ENCODE assay signal across 8 cellular contexts in genomic region chr15:36883705-36884355, GRCh38.
A peak's percentile ranks its signal among the peaks of the same experiment; 100 is the strongest.
DNase-seq lines count a peak whose midpoint lies in the region; ATAC-seq, FAIRE-seq and TF ChIP-seq lines count a peak whose summit lies in the region.

No MANE protein-coding gene starts in this region.

- no peak overlapping the region for H3K56ac ChIP-seq in H1 (replicated peaks; ENCODE audit: insufficient read length, low read depth, low read length)

- peaks cover 2% of the 10 kb centered on the region for H3K4me1 Mint-ChIP-seq in CD14-positive monocyte
- H3K4me1 Mint-ChIP-seq in activated CD4-positive, alpha-beta T cell treated with anti-CD3 and anti-CD28 coated beads, Interleukin-2, amount 10 ng/mL, durations not matched to agents 24 days and 14 days = peaks cover 2% of the 10 kb centered on the region

- no peak overlapping the region for H4K8ac ChIP-seq in H1 (ENCODE audit: extremely low read depth, insufficient read depth, low read length)

- FAIRE-seq in H1 (lab: Jason Lieb, UNC) = peak; percentile 76

- TF ChIP-seq POLR2A in H1 (IDR thresholded peaks at IDR 0.05; ENCODE audit: control extremely low read depth in 1 of 2, low read depth in 2 of 2, low read length in 2 of 2) = no peak

- no peak overlapping the region for H4K91ac ChIP-seq in H1 (replicated peaks; ENCODE audit: insufficient read length, low read length)

- H4K5ac ChIP-seq in H1 (ENCODE audit: insufficient read length, low read depth, low read length) = no peak overlapping the region

- H3K36me3 Mint-ChIP-seq in CD14-positive monocyte = peaks cover 0 to 7% of the 10 kb centered on the region in 2 donors
- H3K36me3 Mint-ChIP-seq in activated CD4-positive, alpha-beta T cell treated with anti-CD3 and anti-CD28 coated beads, Interleukin-2, amount 10 ng/mL, durations not matched to agents 24 days and 14 days (ENCODE audit: low read depth) = no peaks in the 10 kb centered on the region

- H3K79me1 ChIP-seq in H1 (ENCODE audit: low read depth, low read length) = no peaks in the 10 kb centered on the region

- no peak overlapping the region for H2AK5ac ChIP-seq in H1 (ENCODE audit: low read depth, low read length)

- peak; percentile 96 to 97 for TF ChIP-seq RAD21 in H1 (IDR thresholded peaks at IDR 0.05 in 1 of 2, conservative IDR thresholded peaks at IDR 0.05 in 1 of 2; ENCODE audit: low read depth in 2 of 2, low read length in 2 of 2)

- peaks cover 0 to 6% of the 10 kb centered on the region in 2 experiments for H4K20me1 ChIP-seq in H1 (replicated peaks in 1 of 2; ENCODE audit: control insufficient read depth in 1 of 2, insufficient read depth in 2 of 2, low read length in 2 of 2)

- TF ChIP-seq EP300 in H1 (IDR thresholded peaks at IDR 0.05; ENCODE audit: borderline replicate concordance in 1 of 2, low read depth in 2 of 2, low read length in 2 of 2) = no peak

- no peak overlapping the region for H2BK20ac ChIP-seq in H1 (ENCODE audit: low read length)

- H2BK5ac ChIP-seq in H1 (ENCODE audit: low read depth, low read length) = no peak overlapping the region

- intact Hi-C loops in CD14-positive monocyte (cut with micrococcal nuclease) = no loop called here
- intact Hi-C loops in activated CD4-positive, alpha-beta T cell treated with anti-CD3 and anti-CD28 coated beads, Interleukin-2, amount 10 ng/mL, durations not matched to agents 24 days and 14 days (cut with micrococcal nuclease) = loop anchor here (2.0 to 10.0 kb wide), 2 partner anchors 217 to 1001 kb away; partner anchors contain the start of gene MEIS2

- H3K79me2 ChIP-seq in H1 (ENCODE audit: control insufficient read depth in 1 of 2, insufficient read depth in 2 of 2, low read length in 2 of 2) = no peaks in the 10 kb centered on the region

- H3K27ac ChIP-seq in H1 (ENCODE audit: low read depth, low read length) = no peak overlapping the region

- H3K27ac Mint-ChIP-seq in CD14-positive monocyte = no peak overlapping the region
- H3K27ac Mint-ChIP-seq in activated CD4-positive, alpha-beta T cell treated with anti-CD3 and anti-CD28 coated beads, Interleukin-2, amount 10 ng/mL, durations not matched to agents 24 days and 14 days = no peak overlapping the region

- no peak for DNase-seq in CD14-positive monocyte (ENCODE audit: low spot score)
- DNase-seq in HK-2 (ENCODE audit: unreplicated experiment) = peak; percentile 65
- DNase-seq in NCI-H526 (lab: John Stamatoyannopoulos, UW) = peak; percentile 81 to 97
- DNase-seq in activated CD4-positive, alpha-beta T cell treated with anti-CD3 and anti-CD28 coated beads, Interleukin-2, amount 10 ng/mL, durations not matched to agents 24 days and 14 days = peak; percentile 89
- peak in 1 of 2 experiments; percentile 93 for DNase-seq in H1 (ENCODE audit: low read depth in 1 of 2, low spot score in 2 of 2)
- DNase-seq in medulla oblongata (ENCODE audit: extremely low spot score) = peak; percentile 96
- peak; percentile 14 for DNase-seq in stimulated activated CD8-positive, alpha-beta memory T cell treated with anti-CD3 and anti-CD28 coated beads, Interleukin-15, amount 100 ng/mL, for 1 hour (ENCODE audit: low read depth)

- peak overlapping the region; percentile 20 to 54 for H3K4me2 ChIP-seq in H1 (ENCODE audit: insufficient read depth in 1 of 2, low read depth in 2 of 2, low read length in 2 of 2)

- H3K9me3 Mint-ChIP-seq in CD14-positive monocyte = peaks cover 0 to 39% (median 26%) of the 10 kb centered on the region in 7 donors
- peaks cover 4% of the 10 kb centered on the region for H3K9me3 Mint-ChIP-seq in activated CD4-positive, alpha-beta T cell treated with anti-CD3 and anti-CD28 coated beads, Interleukin-2, amount 10 ng/mL, durations not matched to agents 24 days and 14 days

- no peak overlapping the region for H3K4ac ChIP-seq in H1 (replicated peaks; ENCODE audit: insufficient read length, low read depth, low read length)

- ATAC-seq in GM19351 (IDR thresholded peaks at IDR 0.05; ENCODE audit: unreplicated experiment) = peak; percentile 88

- H3K18ac ChIP-seq in H1 (ENCODE audit: extremely low read depth, low read length) = no peak overlapping the region

- H3K4me3 Mint-ChIP-seq in CD14-positive monocyte = peak overlapping the region in 1 of 2 donors; percentile 78
- no peak overlapping the region for H3K4me3 Mint-ChIP-seq in activated CD4-positive, alpha-beta T cell treated with anti-CD3 and anti-CD28 coated beads, Interleukin-2, amount 10 ng/mL, durations not matched to agents 24 days and 14 days

- H2AFZ ChIP-seq in H1 (ENCODE audit: low read length) = no peak overlapping the region

- no peak overlapping the region for H2BK12ac ChIP-seq in H1 (ENCODE audit: low read depth, low read length)

- CTCF ChIA-PET in H1 (lab: Charles Lee; ENCODE audit: partially characterized antibody) = interaction anchor here (0.6 to 9.3 kb wide), 24 partner anchors 9 to 1132 kb away, joined by 3 to 130 read pairs (median 3); partner anchors contain the start of gene MEIS2

- peaks cover 13% of the 10 kb centered on the region for H3K23me2 ChIP-seq in H1 (ENCODE audit: low read depth, low read length)

- H3K4me3 ChIP-seq in H1 (ENCODE audit: extremely low read depth in 1 of 4, insufficient read depth in 2 of 4, low read depth in 3 of 4, low read length in 4 of 4) = peak overlapping the region in 1 of 4 experiments; percentile 45; a peak in 2 of 8 replicates

- 3% methylated on average over 24 of the region's 24 CpGs; no CpG with 5 or more reads in 1 of the 2 experiments for WGBS in H1 (ENCODE audit: extremely low coverage in 1 of 2, insufficient coverage in 1 of 2, insufficient read length in 1 of 2, insufficient replicate concordance in 2 of 2, low coverage in 1 of 2, low lambda C conversion rate in 2 of 2, missing lambda C conversion rate in 1 of 2), 2 experiments

- POLR2A ChIA-PET in H1 (lab: Charles Lee; ENCODE audit: partially characterized antibody) = interaction anchor here (0.9 to 1.5 kb wide), 4 partner anchors 89 to 225 kb away, joined by 3 to 5 read pairs (median 4); no protein-coding TSS in a partner anchor

- H3K4me1 ChIP-seq in H1 (replicated peaks in 1 of 4; ENCODE audit: control insufficient read depth in 3 of 4, insufficient read depth in 4 of 4, low read length in 3 of 4) = peaks cover 22 to 49% (median 28%) of the 10 kb centered on the region in 4 experiments

- peaks cover 97 to 99% (median 98%) of the 10 kb centered on the region in 3 donors for H3K27me3 Mint-ChIP-seq in CD14-positive monocyte (ENCODE audit: low read depth in 3 of 3)
- peaks cover 96% of the 10 kb centered on the region for H3K27me3 Mint-ChIP-seq in activated CD4-positive, alpha-beta T cell treated with anti-CD3 and anti-CD28 coated beads, Interleukin-2, amount 10 ng/mL, durations not matched to agents 24 days and 14 days

- no peak overlapping the region for H3K23ac ChIP-seq in H1 (ENCODE audit: insufficient read length)

- no peak overlapping the region for H2BK15ac ChIP-seq in H1 (ENCODE audit: low read length)

- H2BK120ac ChIP-seq in H1 (replicated peaks; ENCODE audit: low read depth, low read length) = no peak overlapping the region

- no peaks in the 10 kb centered on the region for H3K36me3 ChIP-seq in H1 (ENCODE audit: control insufficient read depth in 2 of 4, insufficient read depth in 4 of 4, low read length in 3 of 4)

- H3K9me3 ChIP-seq in H1 (ENCODE audit: insufficient read depth in 2 of 2, low read depth in 1 of 2, low read length in 1 of 2) = no peaks in the 10 kb centered on the region

- H3K9ac ChIP-seq in H1 (replicated peaks in 1 of 4; ENCODE audit: extremely low read depth in 1 of 4, low read depth in 3 of 4, low read length in 3 of 4) = no peak overlapping the region

- peaks cover 77 to 100% (median 92%) of the 10 kb centered on the region in 4 experiments for H3K27me3 ChIP-seq in H1 (replicated peaks in 1 of 4; ENCODE audit: control insufficient read depth in 3 of 4, extremely low read depth in 1 of 4, insufficient read depth in 3 of 4, low read length in 3 of 4)

- TF ChIP-seq CTCF in CD14-positive monocyte (IDR thresholded peaks at IDR 0.05) (peak; percentile 64), H1 (IDR thresholded peaks at IDR 0.05; ENCODE audit: control extremely low read depth in 1 of 3, insufficient read depth in 1 of 3, low read depth in 1 of 3, low read length in 3 of 3) (peak; percentile 85 to 88 (median 85))

- no peak overlapping the region for H3K14ac ChIP-seq in H1 (ENCODE audit: insufficient read length)

TF ChIP-seq in H1, 55 proteins besides CTCF, POLR2A, EP300 and RAD21:
- 0 out of 4 replicates have a peak, but pooled peaks of 1 of the 2 experiments have one; percentile 53 for TF ChIP-seq HDAC2 (IDR thresholded peaks at IDR 0.05; ENCODE audit: borderline replicate concordance in 1 of 2, low read depth in 2 of 2, low read length in 2 of 2)
- TF ChIP-seq JUND (IDR thresholded peaks at IDR 0.05; ENCODE audit: low read length) = peak; percentile 51; the same call in 1 of the 2 replicates
- TF ChIP-seq MAFK (IDR thresholded peaks at IDR 0.05; ENCODE audit: low read depth, low read length) = no peak
- 0 out of 2 replicates have a peak, but pooled peaks have one; percentile 39 for TF ChIP-seq YY1 (IDR thresholded peaks at IDR 0.05; ENCODE audit: low read depth, low read length)
- TF ChIP-seq RNF2 (IDR thresholded peaks at IDR 0.05; ENCODE audit: borderline replicate concordance, low read depth, low read length, missing control alignments, poor library complexity, severe bottlenecking) = peak; percentile 6
- TF ChIP-seq TCF12 (IDR thresholded peaks at IDR 0.05; ENCODE audit: low read depth, low read length) = peak; percentile 78; the same call in 1 of the 2 replicates
- TF ChIP-seq KDM5A (IDR thresholded peaks at IDR 0.05; ENCODE audit: low read length) = no peak
- 0 out of 2 replicates have a peak, but pooled peaks have one; percentile 43 for TF ChIP-seq SP1 (IDR thresholded peaks at IDR 0.05; ENCODE audit: low read depth, low read length)
- TF ChIP-seq JUN (IDR thresholded peaks at IDR 0.05; ENCODE audit: low read depth, low read length) = no peak
- no peak for TF ChIP-seq POLR2AphosphoS5 (IDR thresholded peaks at IDR 0.05; ENCODE audit: low read depth, low read length)
